Comparison of ENCODE assay signal across 9 cellular contexts in the genomic region with DNA sequence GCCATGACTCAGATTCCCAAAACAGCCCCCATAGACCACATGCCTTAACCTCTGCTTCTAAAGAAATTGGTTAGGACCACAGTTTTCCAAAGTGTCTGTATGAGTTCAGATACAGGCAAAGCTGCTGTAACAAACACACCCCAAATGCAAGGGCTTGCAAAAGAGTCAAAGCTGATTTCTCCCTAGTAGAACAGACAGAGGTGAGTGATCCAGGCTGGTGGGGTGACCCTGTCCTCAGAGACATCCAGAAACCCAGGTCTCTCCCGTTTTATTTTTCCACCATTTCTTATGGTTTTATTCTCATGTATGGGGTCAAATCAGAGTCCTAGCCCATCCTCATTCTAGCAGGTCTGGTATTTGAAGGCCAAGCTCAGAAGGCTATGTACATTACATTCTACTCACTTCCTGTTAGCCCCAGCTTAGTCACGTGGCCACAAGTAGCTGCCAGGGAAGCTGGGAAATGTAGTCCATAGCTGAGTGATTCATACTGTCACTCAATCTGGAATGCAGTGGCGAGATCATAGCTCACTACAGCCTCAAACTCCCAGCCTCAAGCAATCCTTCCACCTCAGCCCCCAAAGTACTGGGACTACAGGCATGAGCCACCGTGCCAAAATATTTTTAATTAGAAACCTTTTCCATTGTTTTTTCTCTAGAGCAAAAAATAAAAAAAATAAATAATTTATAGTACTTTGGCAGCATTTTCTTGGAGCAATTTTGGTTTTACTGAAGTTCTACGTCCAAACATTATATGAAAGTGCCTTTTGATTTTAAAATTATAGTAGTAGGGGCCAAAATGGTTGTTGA.
DNase-seq lines count a peak whose midpoint lies in the region; ATAC-seq, FAIRE-seq and TF ChIP-seq lines count a peak whose summit lies in the region.
"Had no signal": no experiment of that assay in that cellular context is flagged by ENCODE, and none has a peak within 500 bp of the region (broad histone marks: within the 10 kb centered on the region; RNA-seq: fewer than 3 reads in every experiment).

No MANE protein-coding gene starts in this region.

- H3K27ac ChIP-seq in HepG2 (ENCODE audit: extremely low read length, insufficient read depth, low read length), result no peak overlapping the region

- no peak for TF ChIP-seq RAD21 in HepG2 (CRISPR knock-in tag; IDR thresholded peaks at IDR 0.05)

- H3K4me3 ChIP-seq in LNCaP clone FGC (ENCODE audit: low read depth, low read length) (no peak overlapping the region), HepG2 (replicated peaks in 1 of 3; ENCODE audit: insufficient read depth in 1 of 3, low read depth in 2 of 3, low read length in 3 of 3) (peak overlapping the region in 1 of 3 experiments; percentile 37; a peak in 1 of 6 replicates)

- H3K79me2 ChIP-seq in HepG2 (ENCODE audit: insufficient read depth, low read length), result no peaks in the 10 kb centered on the region

- H3K36me3 ChIP-seq in HepG2 (replicated peaks in 1 of 2; ENCODE audit: control insufficient read depth in 1 of 2, insufficient read depth in 2 of 2, low read length in 2 of 2), result no peaks in the 10 kb centered on the region

- H4K20me1 ChIP-seq in HepG2 (ENCODE audit: insufficient read depth, low read length), result no peaks in the 10 kb centered on the region

- H3K27me3 Mint-ChIP-seq in WTC11 (ENCODE audit: low read depth), result peaks cover 6% of the 10 kb centered on the region; the same call in 1 of the 2 replicates

- DNase-seq in NCI-H526 (lab: John Stamatoyannopoulos, UW) (peak; percentile 7 to 64), NCI-H526 treated with DMSO at 0.1 percent for 48 hours (lab: John Stamatoyannopoulos, UW) (no peak), LNCaP clone FGC (ENCODE audit: low read depth) (peak; percentile 47), WTC11 (ENCODE audit: low spot score) (peak; percentile 38), HepG2 (ENCODE audit: low spot score) (peak; percentile 92), NCI-H2107 treated with DMSO at 0.1 percent for 48 hours (lab: John Stamatoyannopoulos, UW; ENCODE audit: unreplicated experiment) (no peak), NCI-H1105 (lab: John Stamatoyannopoulos, UW) (no peak)
- DNase-seq: natural killer cell had no signal

- in situ Hi-C loops in HepG2 (cut with HindIII; ENCODE audit: extremely low pct_ligation_motif_present, low pct_unique_long_range_greater_than_20kb), result no loop called here

- H3K9me3 Mint-ChIP-seq in WTC11, result peaks cover 11% of the 10 kb centered on the region
- H3K9me3 Mint-ChIP-seq: natural killer cell had no signal

- intact Hi-C loops in HepG2 (cut with micrococcal nuclease; ENCODE audit: unreplicated experiment), result no loop called here

- CTCF ChIA-PET in WTC11 (lab: Charles Lee), result interaction anchor here (0.5 to 1.6 kb wide), 7 partner anchors 13 to 429 kb away, joined by 3 to 7 read pairs (median 4); no protein-coding TSS in a partner anchor
- CTCF ChIA-PET in HepG2 (lab: Yijun Ruan, JAX; ENCODE audit: low intra/inter-chr PET ratio, low total read pairs), result no interaction called here

- H2AFZ ChIP-seq in HepG2 (ENCODE audit: low read length), result no peak overlapping the region

- FAIRE-seq in HepG2 (lab: Jason Lieb, UNC), result peak; percentile 100

- TF ChIP-seq EP300 in HepG2 (IDR thresholded peaks at IDR 0.05; ENCODE audit: low read depth in 2 of 2, low read length in 2 of 2) (no peak), HepG2 (CRISPR knock-in tag; IDR thresholded peaks at IDR 0.05; ENCODE audit: borderline replicate concordance) (no peak)

- H3K4me1 Mint-ChIP-seq in WTC11, result no peaks in the 10 kb centered on the region
- H3K4me1 Mint-ChIP-seq: natural killer cell had no signal

- H3K4me3 Mint-ChIP-seq in WTC11, result no peak overlapping the region
- H3K4me3 Mint-ChIP-seq: natural killer cell had no signal

- no peak overlapping the region for H3K27ac Mint-ChIP-seq in WTC11
- H3K27ac Mint-ChIP-seq: natural killer cell had no signal

- H3K4me1 ChIP-seq in HepG2 (ENCODE audit: insufficient read depth, low read length), result peaks cover 8% of the 10 kb centered on the region

- H3K27me3 ChIP-seq in HepG2 (ENCODE audit: control insufficient read depth in 1 of 2, insufficient read depth in 2 of 2, low read length in 2 of 2), result peaks cover 3 to 29% of the 10 kb centered on the region in 2 experiments; a peak in 4 of 5 replicates

- WGBS in HepG2 (ENCODE audit: low lambda C conversion rate), result 36% methylated on average over 5 of the region's 5 CpGs

- H3K9ac ChIP-seq in HepG2 (ENCODE audit: insufficient read depth, low read depth, low read length), result no peak overlapping the region

- no peaks in the 10 kb centered on the region for H3K36me3 Mint-ChIP-seq in WTC11
- H3K36me3 Mint-ChIP-seq: natural killer cell had no signal

- H3K4me2 ChIP-seq in HepG2 (ENCODE audit: low read depth, low read length), result peak overlapping the region; percentile 63

- TF ChIP-seq CTCF in LNCaP clone FGC (IDR thresholded peaks at IDR 0.05; ENCODE audit: control insufficient read depth, extremely low read depth, insufficient read depth) (no peak), WTC11 (IDR thresholded peaks at IDR 0.05) (no peak), HepG2 (CRISPR knock-in tag; IDR thresholded peaks at IDR 0.05) (no peak)

- no peaks in the 10 kb centered on the region for H3K9me3 ChIP-seq in HepG2 (ENCODE audit: low read length)

- ATAC-seq in WTC11, result peak; percentile 92
- ATAC-seq in HepG2, result peak; percentile 95
- ATAC-seq in GM19452 (IDR thresholded peaks at IDR 0.05; ENCODE audit: unreplicated experiment), result no peak

- POLR2A ChIA-PET in WTC11 (lab: Charles Lee), result no interaction called here
- POLR2A ChIA-PET in HepG2 (lab: Yijun Ruan, JAX), result interaction anchor here (0.9 to 1.9 kb wide), 4 partner anchors 18 to 320 kb away, joined by 3 to 5 read pairs (median 4); a partner anchor contains a TSS

- TF ChIP-seq POLR2A in HepG2 (IDR thresholded peaks at IDR 0.05; ENCODE audit: insufficient read depth in 1 of 2, low read depth in 2 of 2, low read length in 2 of 2), result no peak

- BruUV-seq in HepG2 (replicated peaks; lab: Mats Ljungman, UMichigan), result no TSS peak

TF ChIP-seq in WTC11, 78 proteins besides CTCF, POLR2A, EP300 and RAD21 (continues in another document):
- TF ChIP-seq, protein P1, sequence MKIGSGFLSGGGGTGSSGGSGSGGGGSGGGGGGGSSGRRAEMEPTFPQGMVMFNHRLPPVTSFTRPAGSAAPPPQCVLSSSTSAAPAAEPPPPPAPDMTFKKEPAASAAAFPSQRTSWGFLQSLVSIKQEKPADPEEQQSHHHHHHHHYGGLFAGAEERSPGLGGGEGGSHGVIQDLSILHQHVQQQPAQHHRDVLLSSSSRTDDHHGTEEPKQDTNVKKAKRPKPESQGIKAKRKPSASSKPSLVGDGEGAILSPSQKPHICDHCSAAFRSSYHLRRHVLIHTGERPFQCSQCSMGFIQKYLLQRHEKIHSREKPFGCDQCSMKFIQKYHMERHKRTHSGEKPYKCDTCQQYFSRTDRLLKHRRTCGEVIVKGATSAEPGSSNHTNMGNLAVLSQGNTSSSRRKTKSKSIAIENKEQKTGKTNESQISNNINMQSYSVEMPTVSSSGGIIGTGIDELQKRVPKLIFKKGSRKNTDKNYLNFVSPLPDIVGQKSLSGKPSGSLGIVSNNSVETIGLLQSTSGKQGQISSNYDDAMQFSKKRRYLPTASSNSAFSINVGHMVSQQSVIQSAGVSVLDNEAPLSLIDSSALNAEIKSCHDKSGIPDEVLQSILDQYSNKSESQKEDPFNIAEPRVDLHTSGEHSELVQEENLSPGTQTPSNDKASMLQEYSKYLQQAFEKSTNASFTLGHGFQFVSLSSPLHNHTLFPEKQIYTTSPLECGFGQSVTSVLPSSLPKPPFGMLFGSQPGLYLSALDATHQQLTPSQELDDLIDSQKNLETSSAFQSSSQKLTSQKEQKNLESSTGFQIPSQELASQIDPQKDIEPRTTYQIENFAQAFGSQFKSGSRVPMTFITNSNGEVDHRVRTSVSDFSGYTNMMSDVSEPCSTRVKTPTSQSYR (CRISPR knock-in tag; IDR thresholded peaks at IDR 0.05), result no peak
- TF ChIP-seq MXD4 (CRISPR knock-in tag; IDR thresholded peaks at IDR 0.05; ENCODE audit: borderline replicate concordance) (no peak), TEAD4 (CRISPR knock-in tag; IDR thresholded peaks at IDR 0.05) (no peak), ZNF121 (CRISPR knock-in tag; IDR thresholded peaks at IDR 0.05) (no peak)

TF ChIP-seq in HepG2, 621 proteins besides CTCF, POLR2A, EP300 and RAD21 (continues in another document):
- TF ChIP-seq FOXA1 (IDR thresholded peaks at IDR 0.05) (no peak), FOXA1 (CRISPR knock-in tag; IDR thresholded peaks at IDR 0.05) (peak; percentile 94), ZNF143 (CRISPR knock-in tag; IDR thresholded peaks at IDR 0.05) (peak; percentile 98), ZNF468 (CRISPR knock-in tag; IDR thresholded peaks at IDR 0.05) (0 out of 2 replicates have a peak, but pooled peaks have one; percentile 44), ZNF136 (CRISPR knock-in tag; IDR thresholded peaks at IDR 0.05; ENCODE audit: low read depth) (peak; percentile 68; the same call in 1 of the 2 replicates)
- TF ChIP-seq, protein P2, sequence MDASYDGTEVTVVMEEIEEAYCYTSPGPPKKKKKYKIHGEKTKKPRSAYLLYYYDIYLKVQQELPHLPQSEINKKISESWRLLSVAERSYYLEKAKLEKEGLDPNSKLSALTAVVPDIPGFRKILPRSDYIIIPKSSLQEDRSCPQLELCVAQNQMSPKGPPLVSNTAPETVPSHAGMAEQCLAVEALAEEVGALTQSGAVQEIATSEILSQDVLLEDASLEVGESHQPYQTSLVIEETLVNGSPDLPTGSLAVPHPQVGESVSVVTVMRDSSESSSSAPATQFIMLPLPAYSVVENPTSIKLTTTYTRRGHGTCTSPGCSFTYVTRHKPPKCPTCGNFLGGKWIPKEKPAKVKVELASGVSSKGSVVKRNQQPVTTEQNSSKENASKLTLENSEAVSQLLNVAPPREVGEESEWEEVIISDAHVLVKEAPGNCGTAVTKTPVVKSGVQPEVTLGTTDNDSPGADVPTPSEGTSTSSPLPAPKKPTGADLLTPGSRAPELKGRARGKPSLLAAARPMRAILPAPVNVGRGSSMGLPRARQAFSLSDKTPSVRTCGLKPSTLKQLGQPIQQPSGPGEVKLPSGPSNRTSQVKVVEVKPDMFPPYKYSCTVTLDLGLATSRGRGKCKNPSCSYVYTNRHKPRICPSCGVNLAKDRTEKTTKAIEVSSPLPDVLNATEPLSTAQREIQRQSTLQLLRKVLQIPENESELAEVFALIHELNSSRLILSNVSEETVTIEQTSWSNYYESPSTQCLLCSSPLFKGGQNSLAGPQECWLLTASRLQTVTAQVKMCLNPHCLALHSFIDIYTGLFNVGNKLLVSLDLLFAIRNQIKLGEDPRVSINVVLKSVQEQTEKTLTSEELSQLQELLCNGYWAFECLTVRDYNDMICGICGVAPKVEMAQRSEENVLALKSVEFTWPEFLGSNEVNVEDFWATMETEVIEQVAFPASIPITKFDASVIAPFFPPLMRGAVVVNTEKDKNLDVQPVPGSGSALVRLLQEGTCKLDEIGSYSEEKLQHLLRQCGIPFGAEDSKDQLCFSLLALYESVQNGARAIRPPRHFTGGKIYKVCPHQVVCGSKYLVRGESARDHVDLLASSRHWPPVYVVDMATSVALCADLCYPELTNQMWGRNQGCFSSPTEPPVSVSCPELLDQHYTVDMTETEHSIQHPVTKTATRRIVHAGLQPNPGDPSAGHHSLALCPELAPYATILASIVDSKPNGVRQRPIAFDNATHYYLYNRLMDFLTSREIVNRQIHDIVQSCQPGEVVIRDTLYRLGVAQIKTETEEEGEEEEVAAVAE (CRISPR knock-in tag; IDR thresholded peaks at IDR 0.05; ENCODE audit: borderline replicate concordance), result peak; percentile 76; the same call in 1 of the 2 replicates

Comparison
In these comparisons a context has a peak if more than half of its experiments do, and no peak if none do; other contexts are left out.
1. DNase-seq: peak in NCI-H526 (2 of 2), LNCaP clone FGC (single experiment), WTC11 (single experiment) and HepG2 (single experiment); none in NCI-H526 treated with DMSO at 0.1 percent for 48 hours (single experiment), NCI-H2107 treated with DMSO at 0.1 percent for 48 hours (single experiment) and NCI-H1105 (single experiment).